In genomic region chr7:91800389-91800788, GRCh38 we compare ENCODE assay signal across 1 cellular context.
TF ChIP-seq lines count a peak whose summit lies in the region.

No MANE protein-coding gene starts in this region.

TF ChIP-seq in HepG2, 621 proteins besides CTCF, POLR2A, EP300 and RAD21 (continued from another document):
- TF ChIP-seq, protein P1, sequence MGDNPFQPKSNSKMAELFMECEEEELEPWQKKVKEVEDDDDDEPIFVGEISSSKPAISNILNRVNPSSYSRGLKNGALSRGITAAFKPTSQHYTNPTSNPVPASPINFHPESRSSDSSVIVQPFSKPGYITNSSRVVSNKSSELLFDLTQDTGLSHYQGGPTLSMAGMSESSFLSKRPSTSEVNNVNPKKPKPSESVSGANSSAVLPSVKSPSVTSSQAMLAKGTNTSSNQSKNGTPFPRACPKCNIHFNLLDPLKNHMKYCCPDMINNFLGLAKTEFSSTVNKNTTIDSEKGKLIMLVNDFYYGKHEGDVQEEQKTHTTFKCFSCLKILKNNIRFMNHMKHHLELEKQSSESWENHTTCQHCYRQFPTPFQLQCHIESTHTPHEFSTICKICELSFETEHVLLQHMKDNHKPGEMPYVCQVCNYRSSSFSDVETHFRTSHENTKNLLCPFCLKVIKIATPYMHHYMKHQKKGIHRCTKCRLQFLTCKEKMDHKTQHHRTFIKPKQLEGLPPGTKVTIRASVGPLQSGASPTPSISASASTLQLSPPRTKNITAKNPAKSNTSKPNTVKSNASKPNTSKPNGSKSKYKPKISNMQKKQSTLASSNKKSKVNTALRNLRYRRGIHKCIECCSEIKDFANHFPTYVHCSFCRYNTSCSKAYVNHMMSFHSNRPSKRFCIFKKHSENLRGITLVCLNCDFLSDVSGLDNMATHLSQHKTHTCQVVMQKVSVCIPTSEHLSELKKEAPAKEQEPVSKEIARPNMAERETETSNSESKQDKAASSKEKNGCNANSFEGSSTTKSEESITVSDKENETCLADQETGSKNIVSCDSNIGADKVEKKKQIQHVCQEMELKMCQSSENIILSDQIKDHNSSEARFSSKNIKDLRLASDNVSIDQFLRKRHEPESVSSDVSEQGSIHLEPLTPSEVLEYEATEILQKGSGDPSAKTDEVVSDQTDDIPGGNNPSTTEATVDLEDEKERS (CRISPR knock-in tag; IDR thresholded peaks at IDR 0.05), result no peak
- TF ChIP-seq MED8 (CRISPR knock-in tag; IDR thresholded peaks at IDR 0.05; ENCODE audit: insufficient replicate concordance) (no peak), SNRNP70 (IDR thresholded peaks at IDR 0.05; ENCODE audit: low read depth, low read length) (no peak), SIN3A (IDR thresholded peaks at IDR 0.05; ENCODE audit: borderline replicate concordance, low read depth, low read length) (no peak), REL (CRISPR knock-in tag; conservative IDR thresholded peaks at IDR 0.05) (no peak), ZBTB3 (CRISPR knock-in tag; IDR thresholded peaks at IDR 0.05; ENCODE audit: borderline replicate concordance, low read depth) (no peak), ARHGAP35 (CRISPR knock-in tag; IDR thresholded peaks at IDR 0.05; ENCODE audit: borderline replicate concordance) (no peak)
- TF ChIP-seq, protein P2, sequence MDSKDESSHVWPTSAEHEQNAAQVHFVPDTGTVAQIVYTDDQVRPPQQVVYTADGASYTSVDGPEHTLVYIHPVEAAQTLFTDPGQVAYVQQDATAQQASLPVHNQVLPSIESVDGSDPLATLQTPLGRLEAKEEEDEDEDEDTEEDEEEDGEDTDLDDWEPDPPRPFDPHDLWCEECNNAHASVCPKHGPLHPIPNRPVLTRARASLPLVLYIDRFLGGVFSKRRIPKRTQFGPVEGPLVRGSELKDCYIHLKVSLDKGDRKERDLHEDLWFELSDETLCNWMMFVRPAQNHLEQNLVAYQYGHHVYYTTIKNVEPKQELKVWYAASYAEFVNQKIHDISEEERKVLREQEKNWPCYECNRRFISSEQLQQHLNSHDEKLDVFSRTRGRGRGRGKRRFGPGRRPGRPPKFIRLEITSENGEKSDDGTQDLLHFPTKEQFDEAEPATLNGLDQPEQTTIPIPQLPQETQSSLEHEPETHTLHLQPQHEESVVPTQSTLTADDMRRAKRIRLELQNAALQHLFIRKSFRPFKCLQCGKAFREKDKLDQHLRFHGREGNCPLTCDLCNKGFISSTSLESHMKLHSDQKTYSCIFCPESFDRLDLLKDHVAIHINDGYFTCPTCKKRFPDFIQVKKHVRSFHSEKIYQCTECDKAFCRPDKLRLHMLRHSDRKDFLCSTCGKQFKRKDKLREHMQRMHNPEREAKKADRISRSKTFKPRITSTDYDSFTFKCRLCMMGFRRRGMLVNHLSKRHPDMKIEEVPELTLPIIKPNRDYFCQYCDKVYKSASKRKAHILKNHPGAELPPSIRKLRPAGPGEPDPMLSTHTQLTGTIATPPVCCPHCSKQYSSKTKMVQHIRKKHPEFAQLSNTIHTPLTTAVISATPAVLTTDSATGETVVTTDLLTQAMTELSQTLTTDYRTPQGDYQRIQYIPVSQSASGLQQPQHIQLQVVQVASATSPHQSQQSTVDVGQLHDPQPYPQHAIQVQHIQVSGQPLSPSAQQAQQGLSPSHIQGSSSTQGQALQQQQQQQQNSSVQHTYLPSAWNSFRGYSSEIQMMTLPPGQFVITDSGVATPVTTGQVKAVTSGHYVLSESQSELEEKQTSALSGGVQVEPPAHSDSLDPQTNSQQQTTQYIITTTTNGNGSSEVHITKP (CRISPR knock-in tag; IDR thresholded peaks at IDR 0.05; ENCODE audit: low read depth), result no peak
